1 cellular context compared by ENCODE assay signal in genomic region chr4:154618708-154619315, GRCh38.
TF ChIP-seq lines count a peak whose summit lies in the region.

No MANE protein-coding gene starts in this region.

TF ChIP-seq in GM12878, 131 proteins besides CTCF, POLR2A, EP300 and RAD21 (continued from another document):
- TF ChIP-seq ZBTB4 (CRISPR knock-in tag; IDR thresholded peaks at IDR 0.05) (no peak), BCL11A (IDR thresholded peaks at IDR 0.05; ENCODE audit: low read depth, low read length) (no peak), SMC3 (IDR thresholded peaks at IDR 0.05; ENCODE audit: borderline replicate concordance, low read length) (peak; percentile 90), TCF12 (IDR thresholded peaks at IDR 0.05; ENCODE audit: low read depth, low read length) (no peak)
